In genomic region chr1:87292684-87293493, GRCh38 we compare ENCODE assay signal across 1 cellular context.
A peak's percentile ranks its signal among the peaks of the same experiment; 100 is the strongest.
TF ChIP-seq lines count a peak whose summit lies in the region.

No MANE protein-coding gene starts in this region.

TF ChIP-seq in K562, 482 proteins besides CTCF, POLR2A, EP300 and RAD21 (continued from another document):
- TF ChIP-seq, protein P1, sequence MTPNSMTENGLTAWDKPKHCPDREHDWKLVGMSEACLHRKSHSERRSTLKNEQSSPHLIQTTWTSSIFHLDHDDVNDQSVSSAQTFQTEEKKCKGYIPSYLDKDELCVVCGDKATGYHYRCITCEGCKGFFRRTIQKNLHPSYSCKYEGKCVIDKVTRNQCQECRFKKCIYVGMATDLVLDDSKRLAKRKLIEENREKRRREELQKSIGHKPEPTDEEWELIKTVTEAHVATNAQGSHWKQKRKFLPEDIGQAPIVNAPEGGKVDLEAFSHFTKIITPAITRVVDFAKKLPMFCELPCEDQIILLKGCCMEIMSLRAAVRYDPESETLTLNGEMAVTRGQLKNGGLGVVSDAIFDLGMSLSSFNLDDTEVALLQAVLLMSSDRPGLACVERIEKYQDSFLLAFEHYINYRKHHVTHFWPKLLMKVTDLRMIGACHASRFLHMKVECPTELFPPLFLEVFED (CRISPR knock-in tag; conservative IDR thresholded peaks at IDR 0.05): no peak
- TF ChIP-seq MEIS2 (IDR thresholded peaks at IDR 0.05; ENCODE audit: partially characterized antibody) (peak; percentile 19), SREBF2 (CRISPR knock-in tag; IDR thresholded peaks at IDR 0.05) (no peak), DEAF1 (CRISPR knock-in tag; IDR thresholded peaks at IDR 0.05) (peak; percentile 62)
